ENCODE assay signal across 18 cellular contexts in genomic region chr7:37439282-37440021, GRCh38. TPM values are rescaled to one million over a fixed set of nuclear protein-coding genes. Genes with fewer than 3 reads are reported as not detected.
DNase-seq lines count a peak whose midpoint lies in the region; ATAC-seq and TF ChIP-seq lines count a peak whose summit lies in the region.
"Had no signal": no experiment of that assay in that cellular context is flagged by ENCODE, and none has a peak within 500 bp of the region (broad histone marks: within the 10 kb centered on the region; RNA-seq: fewer than 3 reads in every experiment).

No MANE protein-coding gene starts in this region.

- no peaks in the 10 kb centered on the region for H3K27me3 Mint-ChIP-seq in CD4-positive, alpha-beta T cell
- peaks cover 1% of the 10 kb centered on the region for H3K27me3 Mint-ChIP-seq in activated naive CD8-positive, alpha-beta T cell treated with anti-CD3 and anti-CD28 coated beads, Interleukin-2, amount 50 U/mL, for 24 hours
- no peaks in the 10 kb centered on the region for H3K27me3 Mint-ChIP-seq in progenitor cell of endocrine pancreas

- no peaks in the 10 kb centered on the region for H3K36me3 ChIP-seq in body of pancreas (replicated peaks in 1 of 2; ENCODE audit: insufficient read depth in 1 of 2, low read depth in 2 of 2)
- H3K36me3 ChIP-seq: colonic mucosa, MG63 had no signal

- WGBS in body of pancreas, 2 donors: 76 to 84% methylated on average over 2 of the region's 2 CpGs
- 76 to 79% methylated on average over 2 of the region's 2 CpGs for WGBS in lower leg skin, 2 donors

- TF ChIP-seq CTCF in 22Rv1 (IDR thresholded peaks at IDR 0.05) (no peak), progenitor cell of endocrine pancreas (IDR thresholded peaks at IDR 0.05; ENCODE audit: unreplicated experiment) (no peak), body of pancreas (IDR thresholded peaks at IDR 0.05) (no peak), lower leg skin (IDR thresholded peaks at IDR 0.05) (no peak)
- TF ChIP-seq CTCF in CD4-positive, alpha-beta T cell (IDR thresholded peaks at IDR 0.05): no peak

- peaks cover 10% of the 10 kb centered on the region for H3K36me3 Mint-ChIP-seq in CD4-positive, alpha-beta T cell (ENCODE audit: low read depth)
- H3K36me3 Mint-ChIP-seq in activated naive CD8-positive, alpha-beta T cell treated with anti-CD3 and anti-CD28 coated beads, Interleukin-2, amount 50 U/mL, for 24 hours (ENCODE audit: low read depth): peaks cover 6% of the 10 kb centered on the region
- peaks cover 1% of the 10 kb centered on the region for H3K36me3 Mint-ChIP-seq in progenitor cell of endocrine pancreas (ENCODE audit: insufficient read depth)
- H3K36me3 Mint-ChIP-seq: WTC11 had no signal

- H3K4me1 Mint-ChIP-seq in CD4-positive, alpha-beta T cell (ENCODE audit: low read depth): peaks cover 85% of the 10 kb centered on the region
- H3K4me1 Mint-ChIP-seq in activated naive CD8-positive, alpha-beta T cell treated with anti-CD3 and anti-CD28 coated beads, Interleukin-2, amount 50 U/mL, for 24 hours: peaks cover 78% of the 10 kb centered on the region
- peaks cover 45% of the 10 kb centered on the region for H3K4me1 Mint-ChIP-seq in progenitor cell of endocrine pancreas (ENCODE audit: low read depth)

- H3K4me1 ChIP-seq in body of pancreas: no peaks in the 10 kb centered on the region
- H3K4me1 ChIP-seq: colonic mucosa had no signal

- POLR2A ChIA-PET in CD4-positive, alpha-beta T cell (lab: Charles Lee): interaction anchor here (0.8 to 3.9 kb wide), 6 partner anchors 9 to 86 kb away, joined by 3 to 44 read pairs (median 4); partner anchors contain the start of gene ELMO1

- peak overlapping the region; percentile 30 for H3K4me3 Mint-ChIP-seq in CD4-positive, alpha-beta T cell
- H3K4me3 Mint-ChIP-seq in activated naive CD8-positive, alpha-beta T cell treated with anti-CD3 and anti-CD28 coated beads, Interleukin-2, amount 50 U/mL, for 24 hours: no peak overlapping the region
- H3K4me3 Mint-ChIP-seq in progenitor cell of endocrine pancreas (ENCODE audit: low read depth): no peak overlapping the region
- H3K4me3 Mint-ChIP-seq: neural crest cell, WTC11 had no signal

- CTCF ChIA-PET in CD4-positive, alpha-beta T cell (lab: Charles Lee): interaction anchor here (0.5 to 2.9 kb wide), 2 partner anchors 9 to 48 kb away, joined by 3 to 14 read pairs; partner anchors contain the start of gene ELMO1

- no peak for ATAC-seq in CD4-positive, alpha-beta T cell (ENCODE audit: poor library complexity)
- no peak for ATAC-seq in activated naive CD8-positive, alpha-beta T cell treated with anti-CD3 and anti-CD28 coated beads, Interleukin-2, amount 50 U/mL, for 24 hours
- ATAC-seq in body of pancreas: no peak
- ATAC-seq: WTC11 had no signal

- H3K4me3 ChIP-seq in body of pancreas: no peak overlapping the region
- H3K4me3 ChIP-seq in lower leg skin (ENCODE audit: low read depth, poor library complexity, severe bottlenecking): no peak overlapping the region
- H3K4me3 ChIP-seq: colonic mucosa, MG63 had no signal

- H3K9me3 Mint-ChIP-seq in CD4-positive, alpha-beta T cell: no peaks in the 10 kb centered on the region
- no peaks in the 10 kb centered on the region for H3K9me3 Mint-ChIP-seq in activated naive CD8-positive, alpha-beta T cell treated with anti-CD3 and anti-CD28 coated beads, Interleukin-2, amount 50 U/mL, for 24 hours
- H3K9me3 Mint-ChIP-seq in progenitor cell of endocrine pancreas (ENCODE audit: low read depth): peaks cover 3% of the 10 kb centered on the region
- H3K9me3 Mint-ChIP-seq: neural crest cell, WTC11 had no signal

- H3K27ac ChIP-seq in 22Rv1 (0 out of 2 replicates have a peak overlapping the region, but pooled peaks have one; percentile 4), body of pancreas (no peak overlapping the region)
- no peak overlapping the region for H3K27ac ChIP-seq in CD4-positive, alpha-beta T cell (ENCODE audit: low read depth, low read length)
- H3K27ac ChIP-seq: colonic mucosa had no signal

- no peaks in the 10 kb centered on the region for H3K27me3 ChIP-seq in CD4-positive, alpha-beta T cell (ENCODE audit: control insufficient read depth, insufficient read depth, low read length)
- H3K27me3 ChIP-seq in body of pancreas: no peaks in the 10 kb centered on the region
- H3K27me3 ChIP-seq: colonic mucosa, MG63 had no signal

- DNase-seq in CD4-positive, alpha-beta T cell: no peak
- DNase-seq in activated naive CD8-positive, alpha-beta T cell treated with anti-CD3 and anti-CD28 coated beads, Interleukin-2, amount 50 U/mL, for 24 hours: no peak
- DNase-seq in progenitor cell of endocrine pancreas (ENCODE audit: low spot score, unreplicated experiment) (no peak), body of pancreas (no peak), kidney tubule cell (ENCODE audit: low spot score) (no peak), lower leg skin (ENCODE audit: low spot score in 2 of 2) (no peak)
- DNase-seq: colonic mucosa, EL, hippocampal formation, islet precursor cell, mesendoderm, MG63, OCI-M1, SHP77 treated with DMSO at 0.1 percent for 48 hours, trophoblast cell had no signal

- intact Hi-C loops in CD4-positive, alpha-beta T cell (cut with DNase I, micrococcal nuclease): loop anchor here in 1 of 2 experiments (2.0 to 10.0 kb wide), 2 partner anchors 31 to 205 kb away; no protein-coding TSS in a partner anchor
- intact Hi-C loops in body of pancreas (cut with DNase I) (no loop called here), lower leg skin (cut with DNase I; ENCODE audit: low total_unique reads) (no loop called here)

- H3K27ac Mint-ChIP-seq in CD4-positive, alpha-beta T cell: peak overlapping the region; percentile 97
- H3K27ac Mint-ChIP-seq in activated naive CD8-positive, alpha-beta T cell treated with anti-CD3 and anti-CD28 coated beads, Interleukin-2, amount 50 U/mL, for 24 hours: peak overlapping the region; percentile 92
- H3K27ac Mint-ChIP-seq in progenitor cell of endocrine pancreas: peak overlapping the region; percentile 98
- H3K27ac Mint-ChIP-seq: WTC11 had no signal

- TF ChIP-seq POLR2A in body of pancreas (IDR thresholded peaks at IDR 0.05) (no peak), lower leg skin (IDR thresholded peaks at IDR 0.05) (no peak)

- H3K9me3 ChIP-seq in CD4-positive, alpha-beta T cell (ENCODE audit: control insufficient read depth, low read length): no peaks in the 10 kb centered on the region
- no peaks in the 10 kb centered on the region for H3K9me3 ChIP-seq in body of pancreas
- H3K9me3 ChIP-seq: colonic mucosa, MG63 had no signal

RNA-seq across cellular contexts. Expression of gene ELMO1, which starts 9.2 kb away (rescaled TPM):
- 100 to 1,000 TPM; 117 to 120 TPM for total RNA-seq in CD4-positive, alpha-beta T cell
- total RNA-seq in progenitor cell of endocrine pancreas (65.5 and 66.1 TPM in 2 replicates), body of pancreas (10 to 100 TPM; 10.9 to 56.0 TPM), lower leg skin (10 to 100 TPM; 11.5 to 19.9 (median 17.4) TPM)
